ENCODE assay signal across 25 cellular contexts in genomic region chr11:68826726-68827125, GRCh38.
"Had no signal": no experiment of that assay in that cellular context is flagged by ENCODE, and none has a peak within 500 bp of the region (broad histone marks: within the 10 kb centered on the region; RNA-seq: fewer than 3 reads in every experiment).

No MANE protein-coding gene starts in this region.

- H3K9me3 ChIP-seq: adrenal gland had no signal

- H3K4me3 ChIP-seq: adrenal gland had no signal

- DNase-seq: activated CD4-positive, alpha-beta T cell treated with anti-CD3 and anti-CD28 coated beads for 1 hour; activated CD4-positive, alpha-beta T cell treated with anti-CD3 and anti-CD28 coated beads, Interleukin-2, amount 10 ng/mL, durations not matched to agents 24 days and 14 days; activated CD4-positive, alpha-beta T cell treated with anti-CD3 and anti-CD28 coated beads, Interleukin-2, amount 50 U/mL, for 48 hours; activated gamma-delta T cell; activated naive CD4-positive, alpha-beta T cell treated with anti-CD3 and anti-CD28 coated beads for 36 hours; activated T-cell treated with anti-CD3 and anti-CD28 coated beads for 4 hours; activated T-cell treated with anti-CD3 and anti-CD28 coated beads, Interleukin-2, amount 50 U/mL, for 48 hours; adrenal gland; anterior cingulate cortex; cerebellar nuclear complex; KG1; NCI-H1048; NCI-H2029; NCI-H345; NCI-H510A; NCI-H526 treated with DMSO at 0.1 percent for 48 hours; NK-92 treated with Interleukin-12 subunit alpha and Interleukin-12 subunit beta, amount 100 ng/mL, for 24 hours; OCI-M1; SHP77 treated with DMSO at 0.1 percent for 48 hours; T-helper 17 cell; T-helper 9 cell had no signal

- H3K9me3 Mint-ChIP-seq: activated CD4-positive, alpha-beta T cell treated with anti-CD3 and anti-CD28 coated beads, Interleukin-2, amount 10 ng/mL, durations not matched to agents 24 days and 14 days; activated naive CD4-positive, alpha-beta T cell treated with anti-CD3 and anti-CD28 coated beads for 36 hours; activated T-helper 17 cell treated with anti-CD3 and anti-CD28 coated beads, Interleukin-2, amount 50 U/mL, for 72 hours had no signal

- H3K27me3 Mint-ChIP-seq: activated CD4-positive, alpha-beta T cell treated with anti-CD3 and anti-CD28 coated beads, Interleukin-2, amount 10 ng/mL, durations not matched to agents 24 days and 14 days; activated naive CD8-positive, alpha-beta T cell; activated T-helper 17 cell treated with anti-CD3 and anti-CD28 coated beads, Interleukin-2, amount 50 U/mL, for 72 hours; T-helper 17 cell had no signal

- ATAC-seq: activated T-helper 17 cell treated with anti-CD3 and anti-CD28 coated beads, Interleukin-2, amount 50 U/mL, for 72 hours; Panc1; T-helper 17 cell; WTC11 had no signal

- H3K4me3 Mint-ChIP-seq: activated CD4-positive, alpha-beta T cell treated with anti-CD3 and anti-CD28 coated beads, Interleukin-2, amount 10 ng/mL, durations not matched to agents 24 days and 14 days; activated naive CD4-positive, alpha-beta T cell treated with anti-CD3 and anti-CD28 coated beads for 36 hours; activated naive CD8-positive, alpha-beta T cell; activated T-helper 17 cell treated with anti-CD3 and anti-CD28 coated beads, Interleukin-2, amount 50 U/mL, for 72 hours; T-helper 17 cell; WTC11 had no signal

- H3K27ac ChIP-seq: adrenal gland had no signal

- H3K27me3 ChIP-seq: adrenal gland had no signal

- H3K36me3 Mint-ChIP-seq: WTC11 had no signal

- H3K27ac Mint-ChIP-seq: activated CD4-positive, alpha-beta T cell treated with anti-CD3 and anti-CD28 coated beads, Interleukin-2, amount 10 ng/mL, durations not matched to agents 24 days and 14 days; activated naive CD4-positive, alpha-beta T cell treated with anti-CD3 and anti-CD28 coated beads for 36 hours; activated naive CD8-positive, alpha-beta T cell; T-helper 17 cell; WTC11 had no signal
